8 cellular contexts compared by ENCODE assay signal in the genomic region with DNA sequence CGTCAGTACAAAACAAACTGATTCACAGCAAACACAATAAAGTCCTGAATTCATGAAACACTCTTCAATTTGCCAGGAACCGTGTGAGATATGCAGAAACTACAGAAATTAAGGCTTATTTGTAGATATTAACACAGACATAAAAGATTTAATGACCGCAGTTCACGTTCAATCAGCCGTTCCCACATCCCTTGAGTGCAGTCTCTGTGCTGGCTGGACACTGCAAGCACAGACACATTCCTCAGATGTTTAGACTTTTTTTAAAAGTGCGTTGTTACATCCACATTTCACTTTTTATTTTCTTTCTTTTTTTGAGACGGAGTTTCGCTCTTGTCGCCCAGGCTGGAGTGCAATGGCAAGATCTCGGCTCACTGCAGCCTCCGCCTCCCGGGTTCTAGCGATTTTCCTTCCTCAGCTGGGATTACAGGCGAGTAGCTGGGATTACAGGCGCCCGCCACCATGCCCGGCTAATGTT. TPM values are rescaled to one million over a fixed set of nuclear protein-coding genes. Genes with fewer than 3 reads are reported as not detected.
DNase-seq lines count a peak whose midpoint lies in the region; ATAC-seq and TF ChIP-seq lines count a peak whose summit lies in the region.

No MANE protein-coding gene starts in this region.

- peak overlapping the region in 3 of 10 donors; percentile 98 for H3K4me3 Mint-ChIP-seq in naive thymus-derived CD4-positive, alpha-beta T cell

- DNase-seq in GM10266 (ENCODE audit: extremely low spot score), result peak; percentile 26
- no peak for DNase-seq in Peyer's patch
- DNase-seq in epithelial cell of proximal tubule (ENCODE audit: low read depth), result no peak
- peak in 2 of 9 donors; percentile 8 to 20 for DNase-seq in naive thymus-derived CD4-positive, alpha-beta T cell
- DNase-seq in stimulated activated CD8-positive, alpha-beta memory T cell treated with anti-CD3 and anti-CD28 coated beads, Interleukin-4, amount 100 ng/mL, for 48 hours, result no peak
- no peak for DNase-seq in CD1c-positive myeloid dendritic cell (ENCODE audit: extremely low spot score)
- no peak for DNase-seq in NCI-H146 treated with DMSO at 0.1 percent for 48 hours (lab: John Stamatoyannopoulos, UW; ENCODE audit: unreplicated experiment)

- H3K27ac Mint-ChIP-seq in naive thymus-derived CD4-positive, alpha-beta T cell, result peak overlapping the region; percentile 91 to 98 (median 95)

- no peaks in the 10 kb centered on the region for H3K36me3 ChIP-seq in Peyer's patch
- peaks cover 0 to 9% (median 0%) of the 10 kb centered on the region in 3 experiments for H3K36me3 ChIP-seq in naive thymus-derived CD4-positive, alpha-beta T cell (ENCODE audit: control insufficient read depth in 2 of 3, insufficient read depth in 3 of 3, low read length in 3 of 3)

- TF ChIP-seq POLR2A in Peyer's patch (IDR thresholded peaks at IDR 0.05), result no peak

- peak overlapping the region; percentile 69 to 89 (median 82) for H3K27ac ChIP-seq in Peyer's patch
- peak overlapping the region; percentile 72 for H3K27ac ChIP-seq in naive thymus-derived CD4-positive, alpha-beta T cell (ENCODE audit: low read depth, low read length)

- H3K9me3 ChIP-seq in Peyer's patch, result no peaks in the 10 kb centered on the region
- H3K9me3 ChIP-seq in naive thymus-derived CD4-positive, alpha-beta T cell (ENCODE audit: control insufficient read depth in 2 of 3, low read length in 3 of 3), result no peaks in the 10 kb centered on the region

- no peak for ATAC-seq in naive thymus-derived CD4-positive, alpha-beta T cell
- ATAC-seq in GM18907 (IDR thresholded peaks at IDR 0.05; ENCODE audit: unreplicated experiment), result no peak

- CTCF ChIA-PET in naive thymus-derived CD4-positive, alpha-beta T cell (lab: Charles Lee), result no interaction called here

- POLR2A ChIA-PET in naive thymus-derived CD4-positive, alpha-beta T cell (lab: Charles Lee), result interaction anchor here (0.5 kb wide), 1 partner anchor 58 kb away, joined by 3 read pairs; no protein-coding TSS in a partner anchor

- peaks cover 0 to 4% (median 0%) of the 10 kb centered on the region in 5 donors for H3K27me3 Mint-ChIP-seq in naive thymus-derived CD4-positive, alpha-beta T cell

- peaks cover 0 to 12% (median 4%) of the 10 kb centered on the region in 5 donors for H3K36me3 Mint-ChIP-seq in naive thymus-derived CD4-positive, alpha-beta T cell

- H3K4me3 ChIP-seq in Peyer's patch (peak overlapping the region; percentile 83 to 96 (median 92)), epithelial cell of proximal tubule (ENCODE audit: low read depth, low read length) (peak overlapping the region; percentile 82)
- H3K4me3 ChIP-seq in naive thymus-derived CD4-positive, alpha-beta T cell (ENCODE audit: low read length), result peak overlapping the region; percentile 86

- H3K27me3 ChIP-seq in Peyer's patch, result no peaks in the 10 kb centered on the region
- H3K27me3 ChIP-seq in naive thymus-derived CD4-positive, alpha-beta T cell (ENCODE audit: control insufficient read depth in 2 of 2, insufficient read depth in 2 of 2, low read length in 2 of 2), result no peaks in the 10 kb centered on the region

- TF ChIP-seq CTCF in GM10266 (IDR thresholded peaks at IDR 0.05; ENCODE audit: control insufficient read depth, insufficient read depth, low read depth, missing control alignments) (no peak), Peyer's patch (IDR thresholded peaks at IDR 0.05) (no peak), epithelial cell of proximal tubule (conservative IDR thresholded peaks at IDR 0.05; ENCODE audit: low read depth, low read length) (no peak)

- intact Hi-C loops in naive thymus-derived CD4-positive, alpha-beta T cell (cut with micrococcal nuclease), result loop anchor here (1.0 to 2.0 kb wide), 3 partner anchors 22 to 205 kb away; partner anchors contain the start of gene GNAQ (in 1 of the 2)

- peaks cover 0 to 1% (median 0%) of the 10 kb centered on the region in 11 donors for H3K9me3 Mint-ChIP-seq in naive thymus-derived CD4-positive, alpha-beta T cell

- peaks cover 0 to 6% (median 0%) of the 10 kb centered on the region in 4 donors for H3K4me1 ChIP-seq in Peyer's patch
- H3K4me1 ChIP-seq in naive thymus-derived CD4-positive, alpha-beta T cell (ENCODE audit: control insufficient read depth in 2 of 2, insufficient read depth in 2 of 2, low read length in 2 of 2), result peaks cover 5 to 12% of the 10 kb centered on the region in 2 donors

- peaks cover 26 to 44% (median 38%) of the 10 kb centered on the region in 7 donors for H3K4me1 Mint-ChIP-seq in naive thymus-derived CD4-positive, alpha-beta T cell

RNA-seq across cellular contexts. Expression of gene CEP78, which starts 0.5 kb away (rescaled TPM):
- 10 to 100 TPM in 1 of 4 donors, 1 to 10 TPM in 3; 5.4 to 19.0 (median 6.5) TPM for total RNA-seq in Peyer's patch
- 32.2 and 39.0 TPM in 2 replicates for total RNA-seq in epithelial cell of proximal tubule
- total RNA-seq in naive thymus-derived CD4-positive, alpha-beta T cell, result 10 to 100 TPM; 14.7 to 34.8 (median 23.1) TPM
- polyA plus RNA-seq in naive thymus-derived CD4-positive, alpha-beta T cell, result 10 to 100 TPM; 10.9 to 13.3 TPM
